Comparison of ENCODE assay signal across 14 cellular contexts in genomic region chr1:64257233-64257632, GRCh38. TPM values are rescaled to one million over a fixed set of nuclear protein-coding genes. Genes with fewer than 3 reads are reported as not detected.
"Had no signal": no experiment of that assay in that cellular context is flagged by ENCODE, and none has a peak within 500 bp of the region (broad histone marks: within the 10 kb centered on the region; RNA-seq: fewer than 3 reads in every experiment).

No MANE protein-coding gene starts in this region.

RNA-seq across cellular contexts. Expression of gene UBE2U, which starts 53.8 kb away (rescaled TPM):
- total RNA-seq: stomach, subcutaneous adipose tissue, suprapubic skin, temporal lobe, thoracic aorta, thyroid gland, tibial nerve, transverse colon, upper lobe of right lung, ureter, urinary bladder, uterus, vagina had no signal
- polyA plus RNA-seq: thymus, urinary bladder had no signal
